In the genomic region with DNA sequence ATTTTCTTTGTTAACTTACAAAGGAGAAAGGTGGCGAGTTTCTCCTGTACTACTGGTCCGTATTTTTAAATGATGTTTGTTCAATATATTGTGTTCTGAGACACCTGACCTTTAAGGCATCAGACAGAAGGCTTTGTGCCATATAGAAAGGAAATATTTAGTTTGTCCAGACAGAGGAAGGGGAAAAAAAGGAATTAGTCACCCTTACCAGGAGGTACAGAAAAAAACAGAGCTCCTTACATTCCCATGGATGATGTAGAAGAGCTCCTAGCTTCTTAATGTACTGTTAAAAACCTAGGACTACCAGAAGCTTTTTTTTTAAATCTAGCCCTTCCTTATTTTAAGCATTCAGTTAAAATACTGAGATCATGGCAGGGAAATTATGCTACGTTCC, we compare ENCODE assay signal across 15 cellular contexts. TPM values are rescaled to one million over a fixed set of nuclear protein-coding genes. Genes with fewer than 3 reads are reported as not detected.
"Had no signal": no experiment of that assay in that cellular context is flagged by ENCODE, and none has a peak within 500 bp of the region (broad histone marks: within the 10 kb centered on the region; RNA-seq: fewer than 3 reads in every experiment).

No MANE protein-coding gene starts in this region.

- FAIRE-seq: endometrium, small intestine had no signal

- H3K27me3 ChIP-seq: dorsolateral prefrontal cortex, esophagus muscularis mucosa, foreskin keratinocyte, neutrophil, stomach, uterus had no signal

- H3K4me3 ChIP-seq: dorsolateral prefrontal cortex, esophagus muscularis mucosa, stomach, uterus had no signal

- H3K27ac ChIP-seq: esophagus muscularis mucosa, foreskin keratinocyte, neutrophil had no signal

- H3K36me3 ChIP-seq: uterus had no signal

- H3K9me3 ChIP-seq: esophagus muscularis mucosa, neutrophil, stomach, uterus had no signal

- H3K4me1 ChIP-seq: uterus had no signal

- DNase-seq: activated CD4-positive, alpha-beta memory T cell treated with anti-CD3 and anti-CD28 coated beads, Interleukin-2, amount 10 ng/mL, durations not matched to agents 7 days and 5 days; activated gamma-delta T cell treated with Interleukin-2 at 50 U/mL for 16 hours; activated naive CD8-positive, alpha-beta T cell treated with anti-CD3 and anti-CD28 coated beads for 36 hours; activated T-cell treated with anti-CD3 and anti-CD28 coated beads, Interleukin-2, amount 50 U/mL, for 48 hours; foreskin keratinocyte; islet precursor cell; small intestine; stomach; SW 1271; uterus had no signal

- ATAC-seq: foreskin keratinocyte, left lobe of liver had no signal

RNA-seq across cellular contexts. Expression of a gene that starts 12.4 kb away (rescaled TPM):
- total RNA-seq: activated CD4-positive, alpha-beta memory T cell treated with anti-CD3 and anti-CD28 coated beads, Interleukin-2, amount 10 ng/mL, durations not matched to agents 7 days and 5 days; activated naive CD8-positive, alpha-beta T cell treated with anti-CD3 and anti-CD28 coated beads for 36 hours; foreskin keratinocyte had no signal
- polyA plus RNA-seq: foreskin keratinocyte had no signal
